In the genomic region with DNA sequence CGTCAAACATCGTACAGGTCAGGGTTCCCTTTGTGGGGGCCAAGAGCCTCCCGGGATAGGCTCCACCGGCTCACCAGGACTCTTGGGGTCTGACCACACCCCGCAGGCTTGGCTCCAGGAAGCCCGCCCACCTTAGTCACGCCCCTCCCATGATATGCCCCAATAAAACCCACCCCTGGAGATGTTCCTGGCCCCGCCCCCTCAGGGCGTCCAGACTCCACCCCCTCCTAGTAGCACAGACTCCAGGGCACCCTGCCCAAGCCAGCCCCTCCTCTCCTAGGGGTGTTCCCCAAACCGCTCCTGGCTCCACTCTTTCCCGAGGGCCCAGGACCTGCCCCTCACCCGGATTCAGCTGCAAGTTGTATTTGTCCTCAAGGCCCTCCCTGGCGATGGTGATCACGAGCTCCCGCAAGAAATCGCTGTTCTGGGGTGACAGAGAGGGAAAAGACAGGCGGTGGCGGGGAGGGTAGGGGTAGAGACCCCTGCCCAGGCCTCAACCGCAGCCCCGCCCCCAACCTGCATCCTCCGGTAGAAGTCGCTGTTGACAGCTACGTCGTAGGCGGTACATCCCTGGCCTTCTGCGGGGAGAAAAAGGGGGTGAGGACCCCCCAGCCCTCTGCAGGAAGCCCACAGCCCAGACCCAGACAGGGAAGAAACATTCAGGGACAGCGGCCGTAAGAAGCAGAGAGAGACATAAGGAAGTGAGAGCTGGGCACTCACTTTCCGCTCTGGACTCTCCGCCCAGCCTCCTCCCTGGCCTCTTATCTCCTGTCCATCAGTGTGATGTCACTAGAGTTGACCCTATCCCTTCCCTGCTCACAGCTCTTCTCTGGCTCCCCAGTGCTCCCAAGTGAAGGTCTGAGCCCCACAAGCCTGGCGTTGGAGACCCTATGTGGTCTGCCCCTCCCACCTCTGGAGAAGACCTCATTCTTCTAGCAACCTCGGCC, we compare ENCODE assay signal across 1 cellular context.
TF ChIP-seq lines count a peak whose summit lies in the region.

No MANE protein-coding gene starts in this region.

TF ChIP-seq in GM12878, 131 proteins besides CTCF, POLR2A, EP300 and RAD21:
- TF ChIP-seq NFXL1 (IDR thresholded peaks at IDR 0.05; ENCODE audit: borderline replicate concordance) (no peak), SREBF1 (IDR thresholded peaks at IDR 0.05; ENCODE audit: low read length) (no peak), GABPA (IDR thresholded peaks at IDR 0.05; ENCODE audit: low read depth) (no peak), RB1 (IDR thresholded peaks at IDR 0.05; ENCODE audit: borderline replicate concordance) (no peak), JUNB (IDR thresholded peaks at IDR 0.05) (no peak), POLR2AphosphoS2 (IDR thresholded peaks at IDR 0.05; ENCODE audit: low read depth, low read length) (0 out of 2 replicates have a peak, but pooled peaks have one; percentile 25)
